Comparison of ENCODE assay signal across 2 cellular contexts in the genomic region with DNA sequence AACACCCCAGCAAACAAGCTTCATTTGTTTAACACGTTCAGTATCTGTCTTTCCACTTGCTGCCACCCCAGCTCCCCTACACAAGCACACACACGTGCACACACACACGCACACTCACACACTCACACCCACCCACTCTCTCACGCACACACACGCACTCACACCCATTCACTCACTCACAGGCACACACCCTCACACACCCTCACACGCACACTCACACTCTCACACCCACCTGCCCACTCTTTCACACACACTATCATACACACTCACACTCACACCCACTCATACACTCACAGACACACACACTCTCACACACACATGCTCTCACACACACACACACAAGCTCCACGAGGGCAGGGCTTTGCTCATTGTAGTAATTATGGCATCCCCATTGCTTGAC.
TF ChIP-seq lines count a peak whose summit lies in the region.

No MANE protein-coding gene starts in this region.

TF ChIP-seq in HepG2, 621 proteins besides CTCF, POLR2A, EP300 and RAD21 (continues in another document):
- no peak for TF ChIP-seq PRMT3 (CRISPR knock-in tag; IDR thresholded peaks at IDR 0.05; ENCODE audit: borderline replicate concordance, low read depth)
- TF ChIP-seq ZNF547 (CRISPR knock-in tag; IDR thresholded peaks at IDR 0.05) = no peak
- TF ChIP-seq JUNB (CRISPR knock-in tag; IDR thresholded peaks at IDR 0.05; ENCODE audit: borderline replicate concordance) = peak; percentile 40; the same call in 1 of the 2 replicates
- no peak for TF ChIP-seq ZNF296 (CRISPR knock-in tag; conservative IDR thresholded peaks at IDR 0.05)
- TF ChIP-seq, protein P1, sequence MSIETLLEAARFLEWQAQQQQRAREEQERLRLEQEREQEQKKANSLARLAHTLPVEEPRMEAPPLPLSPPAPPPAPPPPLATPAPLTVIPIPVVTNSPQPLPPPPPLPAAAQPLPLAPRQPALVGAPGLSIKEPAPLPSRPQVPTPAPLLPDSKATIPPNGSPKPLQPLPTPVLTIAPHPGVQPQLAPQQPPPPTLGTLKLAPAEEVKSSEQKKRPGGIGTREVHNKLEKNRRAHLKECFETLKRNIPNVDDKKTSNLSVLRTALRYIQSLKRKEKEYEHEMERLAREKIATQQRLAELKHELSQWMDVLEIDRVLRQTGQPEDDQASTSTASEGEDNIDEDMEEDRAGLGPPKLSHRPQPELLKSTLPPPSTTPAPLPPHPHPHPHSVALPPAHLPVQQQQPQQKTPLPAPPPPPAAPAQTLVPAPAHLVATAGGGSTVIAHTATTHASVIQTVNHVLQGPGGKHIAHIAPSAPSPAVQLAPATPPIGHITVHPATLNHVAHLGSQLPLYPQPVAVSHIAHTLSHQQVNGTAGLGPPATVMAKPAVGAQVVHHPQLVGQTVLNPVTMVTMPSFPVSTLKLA (IDR thresholded peaks at IDR 0.05) = peak; percentile 68
- TF ChIP-seq SPEN (CRISPR knock-in tag; IDR thresholded peaks at IDR 0.05; ENCODE audit: low read depth) = no peak
- no peak for TF ChIP-seq MEIS2 (CRISPR knock-in tag; IDR thresholded peaks at IDR 0.05)
- TF ChIP-seq LCORL (IDR thresholded peaks at IDR 0.05) = peak; percentile 46; the same call in 1 of the 2 replicates
- no peak for TF ChIP-seq LCORL (CRISPR knock-in tag; IDR thresholded peaks at IDR 0.05)
- no peak for TF ChIP-seq KDM1A (CRISPR knock-in tag; IDR thresholded peaks at IDR 0.05)
- TF ChIP-seq SP1 (IDR thresholded peaks at IDR 0.05) = peak; percentile 45; the same call in 1 of the 2 replicates
- no peak for TF ChIP-seq SP1 (CRISPR knock-in tag; IDR thresholded peaks at IDR 0.05)
- no peak for TF ChIP-seq NRL (CRISPR knock-in tag; IDR thresholded peaks at IDR 0.05; ENCODE audit: borderline replicate concordance)
- TF ChIP-seq SOX6 (IDR thresholded peaks at IDR 0.05) = 0 out of 2 replicates have a peak, but pooled peaks have one; percentile 69
- TF ChIP-seq SOX6 (CRISPR knock-in tag; IDR thresholded peaks at IDR 0.05) = no peak
- TF ChIP-seq TRIM22 (IDR thresholded peaks at IDR 0.05) = peak; percentile 42; the same call in 1 of the 2 replicates
- no peak for TF ChIP-seq ZNF230 (CRISPR knock-in tag; IDR thresholded peaks at IDR 0.05)
- TF ChIP-seq ZMYM4 (CRISPR knock-in tag; IDR thresholded peaks at IDR 0.05) = no peak
- no peak for TF ChIP-seq ZNF775 (CRISPR knock-in tag; IDR thresholded peaks at IDR 0.05; ENCODE audit: borderline replicate concordance)
- no peak for TF ChIP-seq ZNF138 (CRISPR knock-in tag; IDR thresholded peaks at IDR 0.05; ENCODE audit: low read depth)
- TF ChIP-seq ZNF282 (IDR thresholded peaks at IDR 0.05; ENCODE audit: partially characterized antibody) = peak; percentile 78
- no peak for TF ChIP-seq KLF6 (CRISPR knock-in tag; IDR thresholded peaks at IDR 0.05)
- TF ChIP-seq NCOA1 (CRISPR knock-in tag; IDR thresholded peaks at IDR 0.05) = no peak
- TF ChIP-seq POGZ (CRISPR knock-in tag; IDR thresholded peaks at IDR 0.05) = no peak
- TF ChIP-seq ESRRA (CRISPR knock-in tag; IDR thresholded peaks at IDR 0.05; ENCODE audit: low read depth) = no peak
- no peak for TF ChIP-seq BHLHE40 (IDR thresholded peaks at IDR 0.05; ENCODE audit: low read length)
- peak; percentile 94; the same call in 1 of the 2 replicates for TF ChIP-seq IKZF1 (IDR thresholded peaks at IDR 0.05)

TF ChIP-seq in GM12878, 131 proteins besides CTCF, POLR2A, EP300 and RAD21:
- TF ChIP-seq SKIL (IDR thresholded peaks at IDR 0.05; ENCODE audit: low read depth, poor library complexity, severe bottlenecking) (no peak), ZNF384 (IDR thresholded peaks at IDR 0.05; ENCODE audit: borderline replicate concordance, low read depth, low read length) (no peak), CEBPB (IDR thresholded peaks at IDR 0.05; ENCODE audit: borderline replicate concordance in 1 of 2, low read depth in 2 of 2, low read length in 2 of 2) (no peak), RB1 (IDR thresholded peaks at IDR 0.05; ENCODE audit: borderline replicate concordance) (no peak), BCL3 (IDR thresholded peaks at IDR 0.05; ENCODE audit: borderline replicate concordance, insufficient read depth, low read depth, low read length, poor library complexity, severe bottlenecking) (peak; percentile 57), ZBED1 (IDR thresholded peaks at IDR 0.05; ENCODE audit: borderline replicate concordance) (no peak), HDAC6 (IDR thresholded peaks at IDR 0.05; ENCODE audit: unreplicated experiment) (no peak), ZSCAN29 (IDR thresholded peaks at IDR 0.05) (no peak), ESRRA (IDR thresholded peaks at IDR 0.05; ENCODE audit: low read length) (no peak), ZBTB11 (CRISPR knock-in tag; IDR thresholded peaks at IDR 0.05) (no peak), WRNIP1 (IDR thresholded peaks at IDR 0.05; ENCODE audit: borderline replicate concordance, low read depth, low read length) (no peak), MEF2A (IDR thresholded peaks at IDR 0.05; ENCODE audit: insufficient read depth, low read depth, low read length) (no peak), SMAD5 (IDR thresholded peaks at IDR 0.05; ENCODE audit: low read depth) (no peak), MYC (IDR thresholded peaks at IDR 0.05; ENCODE audit: insufficient read depth, insufficient read length, insufficient replicate concordance, low read length, severe bottlenecking) (no peak), SRF (IDR thresholded peaks at IDR 0.05; ENCODE audit: low read depth in 2 of 2, low read length in 2 of 2) (no peak)
- TF ChIP-seq, protein P2, sequence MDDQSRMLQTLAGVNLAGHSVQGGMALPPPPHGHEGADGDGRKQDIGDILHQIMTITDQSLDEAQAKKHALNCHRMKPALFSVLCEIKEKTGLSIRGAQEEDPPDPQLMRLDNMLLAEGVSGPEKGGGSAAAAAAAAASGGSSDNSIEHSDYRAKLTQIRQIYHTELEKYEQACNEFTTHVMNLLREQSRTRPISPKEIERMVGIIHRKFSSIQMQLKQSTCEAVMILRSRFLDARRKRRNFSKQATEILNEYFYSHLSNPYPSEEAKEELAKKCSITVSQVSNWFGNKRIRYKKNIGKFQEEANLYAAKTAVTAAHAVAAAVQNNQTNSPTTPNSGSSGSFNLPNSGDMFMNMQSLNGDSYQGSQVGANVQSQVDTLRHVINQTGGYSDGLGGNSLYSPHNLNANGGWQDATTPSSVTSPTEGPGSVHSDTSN (IDR thresholded peaks at IDR 0.05; ENCODE audit: insufficient replicate concordance, low read depth, low read length) = peak; percentile 6
